In genomic region chr9:130682490-130683121, GRCh38 we compare ENCODE assay signal across 8 cellular contexts. TPM values are rescaled to one million over a fixed set of nuclear protein-coding genes. Genes with fewer than 3 reads are reported as not detected.
DNase-seq lines count a peak whose midpoint lies in the region; ATAC-seq and TF ChIP-seq lines count a peak whose summit lies in the region.

No MANE protein-coding gene starts in this region.

- intact Hi-C loops in dendritic cell treated with granulocyte-macrophage colony-stimulating factor and Interleukin-4, amounts not matched to agents 40 ng/mL and 50 ng/mL, for 4 days (cut with micrococcal nuclease): loop anchor here (1.0 kb wide), 1 partner anchor 221 kb away; no protein-coding TSS in a partner anchor
- intact Hi-C loops in lower leg skin (cut with DNase I; ENCODE audit: low total_unique reads): loop anchor here (2.0 kb wide), 1 partner anchor 222 kb away; no protein-coding TSS in a partner anchor

- ATAC-seq in GM23338 (peak; percentile 76), HG02588 (IDR thresholded peaks at IDR 0.05; ENCODE audit: unreplicated experiment) (no peak)

- peak overlapping the region; percentile 90 for H3K4me2 ChIP-seq in GM23338

- H3K79me2 ChIP-seq in GM23338 (replicated peaks; ENCODE audit: insufficient read depth): no peaks in the 10 kb centered on the region

- H3K36me3 ChIP-seq in GM23338 (ENCODE audit: insufficient read depth): no peaks in the 10 kb centered on the region

- peaks cover 47% of the 10 kb centered on the region for H3K27me3 ChIP-seq in GM23338 (ENCODE audit: insufficient read depth)

- no peaks in the 10 kb centered on the region for H3K9me2 ChIP-seq in GM23338 (ENCODE audit: insufficient read depth)

- TF ChIP-seq POLR2A in lower leg skin (IDR thresholded peaks at IDR 0.05): no peak

- peaks cover 5% of the 10 kb centered on the region; the same call in 1 of the 2 replicates for H3K4me1 ChIP-seq in GM23338 (ENCODE audit: insufficient read depth)

- no peak overlapping the region for H3K27ac ChIP-seq in GM23338 (ENCODE audit: low read depth)

- H2AFZ ChIP-seq in GM23338: peak overlapping the region; percentile 98; the same call in 1 of the 2 replicates

- no peaks in the 10 kb centered on the region for H3F3A ChIP-seq in GM23338 (replicated peaks; ENCODE audit: low read depth)

- H4K20me1 ChIP-seq in GM23338 (replicated peaks; ENCODE audit: insufficient read depth): peaks cover 3% of the 10 kb centered on the region; the same call in 1 of the 2 replicates

- H3K36me3 Mint-ChIP-seq in GM23338 (ENCODE audit: low read depth): no peaks in the 10 kb centered on the region
- no peaks in the 10 kb centered on the region for H3K36me3 Mint-ChIP-seq in dendritic cell treated with granulocyte-macrophage colony-stimulating factor and Interleukin-4, amounts not matched to agents 40 ng/mL and 50 ng/mL, for 4 days (ENCODE audit: low read depth)

- TF ChIP-seq CTCF in GM23338 (conservative IDR thresholded peaks at IDR 0.05; ENCODE audit: low read depth in 2 of 2): peak; percentile 80 to 92
- no peak for TF ChIP-seq CTCF in lower leg skin (IDR thresholded peaks at IDR 0.05)

- 5 to 6% methylated on average over 22 of the region's 22 CpGs for WGBS in lower leg skin, 2 donors

- H3K4me3 ChIP-seq in GM23338 (peak overlapping the region; percentile 68), lower leg skin (ENCODE audit: low read depth, poor library complexity, severe bottlenecking) (no peak overlapping the region)

- H3K27ac Mint-ChIP-seq in GM23338: no peak overlapping the region
- H3K27ac Mint-ChIP-seq in dendritic cell treated with granulocyte-macrophage colony-stimulating factor and Interleukin-4, amounts not matched to agents 40 ng/mL and 50 ng/mL, for 4 days: no peak overlapping the region

- H3K9me3 Mint-ChIP-seq in GM23338: peaks cover 15% of the 10 kb centered on the region; the same call in 2 of the 3 replicates
- no peaks in the 10 kb centered on the region for H3K9me3 Mint-ChIP-seq in dendritic cell treated with granulocyte-macrophage colony-stimulating factor and Interleukin-4, amounts not matched to agents 40 ng/mL and 50 ng/mL, for 4 days

- H3K4me1 Mint-ChIP-seq in GM23338: no peaks in the 10 kb centered on the region; the same call in 2 of the 3 replicates
- H3K4me1 Mint-ChIP-seq in dendritic cell treated with granulocyte-macrophage colony-stimulating factor and Interleukin-4, amounts not matched to agents 40 ng/mL and 50 ng/mL, for 4 days (ENCODE audit: low read depth): peaks cover 9% of the 10 kb centered on the region

- peak overlapping the region; percentile 72 for H3K4me3 Mint-ChIP-seq in GM23338
- H3K4me3 Mint-ChIP-seq in dendritic cell treated with granulocyte-macrophage colony-stimulating factor and Interleukin-4, amounts not matched to agents 40 ng/mL and 50 ng/mL, for 4 days: peak overlapping the region; percentile 78

- DNase-seq in AG08396 (ENCODE audit: low spot score): peak; percentile 88
- peak; percentile 92 for DNase-seq in GM23338 (ENCODE audit: low spot score)
- peak; percentile 67 for DNase-seq in NCI-H345 treated with DMSO at 0.1 percent for 48 hours (lab: John Stamatoyannopoulos, UW; ENCODE audit: unreplicated experiment)
- DNase-seq in activated CD4-positive, alpha-beta T cell treated with anti-CD3 and anti-CD28 coated beads for 48 hours: peak; percentile 69
- DNase-seq in lower leg skin (ENCODE audit: low spot score in 2 of 2): peak; percentile 45 to 93
- peak; percentile 22 for DNase-seq in stimulated activated CD8-positive, alpha-beta memory T cell treated with anti-CD3 and anti-CD28 coated beads, Interleukin-12 subunit alpha, Interleukin-12 subunit beta, amount 100 ng/mL, for 24 hours (ENCODE audit: extremely low read depth)

- peaks cover 43% of the 10 kb centered on the region for H3K27me3 Mint-ChIP-seq in GM23338 (ENCODE audit: insufficient read depth, low read depth, poor library complexity)
- peaks cover 56% of the 10 kb centered on the region for H3K27me3 Mint-ChIP-seq in dendritic cell treated with granulocyte-macrophage colony-stimulating factor and Interleukin-4, amounts not matched to agents 40 ng/mL and 50 ng/mL, for 4 days

TF ChIP-seq in GM23338, 12 proteins besides CTCF, POLR2A, EP300 and RAD21:
- TF ChIP-seq EZH2 (IDR thresholded peaks at IDR 0.05; ENCODE audit: low read depth, unreplicated experiment) (peak; percentile 13), ETS1 (IDR thresholded peaks at IDR 0.05) (no peak)

RNA-seq across cellular contexts. Expression of gene EXOSC2, which starts 11.0 kb away (rescaled TPM):
- total RNA-seq in GM23338 (2014; rRNA removed; shearing (Covaris generic)): 77.7 and 80.3 TPM in 2 replicates
- polyA plus RNA-seq in GM23338 (2016; fragmentation: Nextera tagmentation; extraction: Ambion mirVana): 35.1 and 37.6 TPM in 2 replicates
- total RNA-seq in lower leg skin: 10 to 100 TPM; 14.8 to 19.7 (median 17.9) TPM

RNA-seq across cellular contexts. Expression of gene PRDM12, which starts 18.2 kb away (rescaled TPM):
- 0.78 TPM in 1 of 2 replicates, not detected in the other for total RNA-seq in GM23338 (2014; rRNA removed; shearing (Covaris generic))
- polyA plus RNA-seq in GM23338 (2016; fragmentation: Nextera tagmentation; extraction: Ambion mirVana): 0.11 and 0.14 TPM in 2 replicates
- under 1 TPM in 1 of 4 donors, not detected in 3; 0.21 TPM for total RNA-seq in lower leg skin

Comparison
In these comparisons a context has a peak if more than half of its experiments do, and no peak if none do; other contexts are left out.
1. DNase-seq: peak in every context shown above with its lines; median percentile 92 in GM23338; 88 in AG08396; 69 in activated CD4-positive, alpha-beta T cell treated with anti-CD3 and anti-CD28 coated beads for 48 hours; 69 in lower leg skin; 67 in NCI-H345 treated with DMSO at 0.1 percent for 48 hours; 22 in stimulated activated CD8-positive, alpha-beta memory T cell treated with anti-CD3 and anti-CD28 coated beads, Interleukin-12 subunit alpha, Interleukin-12 subunit beta, amount 100 ng/mL, for 24 hours.
2. CTCF ChIP-seq: peak in GM23338 (2 of 2); none in lower leg skin (0 of 3).